In the genomic region with DNA sequence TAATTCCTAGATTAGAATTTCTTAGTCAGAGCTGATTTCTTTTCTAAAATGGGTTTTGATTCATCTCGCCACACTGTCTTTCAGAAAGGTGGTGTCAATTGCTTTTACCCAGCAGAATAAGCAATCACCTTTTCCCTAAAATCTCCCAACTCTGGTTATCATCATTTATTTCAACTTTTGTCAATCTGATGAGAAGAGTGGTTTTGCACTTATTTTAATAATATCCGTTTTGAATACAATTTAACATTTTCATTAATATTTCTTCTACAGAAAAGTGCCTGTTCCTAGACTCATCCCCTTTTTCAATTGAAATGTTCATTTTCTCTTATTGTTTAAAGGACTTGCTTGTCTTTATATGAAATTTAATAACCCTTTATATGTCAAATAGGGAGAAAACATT, we compare ENCODE assay signal across 8 cellular contexts. TPM values are rescaled to one million over a fixed set of nuclear protein-coding genes. Genes with fewer than 3 reads are reported as not detected.
"Had no signal": no experiment of that assay in that cellular context is flagged by ENCODE, and none has a peak within 500 bp of the region (broad histone marks: within the 10 kb centered on the region; RNA-seq: fewer than 3 reads in every experiment).

No MANE protein-coding gene starts in this region.

- DNase-seq: GDM1, GF-D8 had no signal

- FAIRE-seq: G401.6, GM12891, GM12892, GM18507, GM19239 had no signal

RNA-seq across cellular contexts. Expression of a gene that starts 8.2 kb away (rescaled TPM):
- total RNA-seq: G401 had no signal

RNA-seq across cellular contexts. Expression of a gene that starts 40.7 kb away (rescaled TPM):
- total RNA-seq: G401 had no signal
